In the genomic region with DNA sequence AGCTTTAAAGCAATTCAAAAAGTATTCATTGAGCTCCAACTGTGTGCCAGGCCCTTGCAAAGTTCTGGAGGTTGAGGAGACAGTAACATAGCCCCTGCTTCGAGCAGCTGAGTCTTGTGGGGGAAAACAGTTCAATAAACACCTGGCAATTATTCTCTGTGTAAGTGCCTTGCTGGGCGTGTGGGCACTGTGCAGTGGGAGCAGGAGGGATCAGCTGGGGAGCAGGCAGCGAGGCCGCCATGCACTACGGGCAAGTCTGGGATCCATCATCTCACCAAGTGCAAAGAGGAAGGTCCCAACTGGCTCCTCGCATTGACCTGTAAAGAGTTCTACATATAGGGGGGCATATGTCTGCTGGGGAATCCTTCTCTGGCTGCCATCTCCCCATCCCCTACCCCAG, we compare ENCODE assay signal across 25 cellular contexts.
"Had no signal": no experiment of that assay in that cellular context is flagged by ENCODE, and none has a peak within 500 bp of the region (broad histone marks: within the 10 kb centered on the region; RNA-seq: fewer than 3 reads in every experiment).

No MANE protein-coding gene starts in this region.

- H3K27ac ChIP-seq: epithelial cell of prostate, esophagus squamous epithelium, left ventricle myocardium inferior, thoracic aorta, vagina had no signal

- H3K4me1 Mint-ChIP-seq: activated CD4-positive, alpha-beta T cell treated with anti-CD3 and anti-CD28 coated beads for 36 hours had no signal

- H3K9me3 ChIP-seq: esophagus squamous epithelium, left ventricle myocardium inferior, thoracic aorta, vagina had no signal

- H3K36me3 ChIP-seq: esophagus squamous epithelium, left ventricle myocardium inferior, thoracic aorta, vagina had no signal

- H3K27me3 ChIP-seq: vagina had no signal

- H3K36me3 Mint-ChIP-seq: activated naive CD4-positive, alpha-beta T cell treated with anti-CD3 and anti-CD28 coated beads, Interleukin-2, amount 50 U/mL, for 72 hours had no signal

- H3K9me3 Mint-ChIP-seq: activated naive CD4-positive, alpha-beta T cell treated with anti-CD3 and anti-CD28 coated beads, Interleukin-2, amount 50 U/mL, for 72 hours; activated T-helper 2 cell treated with anti-CD3 and anti-CD28 coated beads, Interferon-gamma antibody, Interleukin-2, Interleukin-4, amounts not matched to agents 10 μg/mL and 5 μg/mL and 100 μg/mL, durations not matched to agents 14 hours and 24 hours and 36 hours; T-helper 2 cell treated with Interferon-gamma antibody and Interleukin-4, amounts not matched to agents 5 μg/mL and 100 μg/mL, for 36 hours had no signal

- H3K27ac Mint-ChIP-seq: activated CD4-positive, alpha-beta T cell treated with anti-CD3 and anti-CD28 coated beads for 36 hours; activated naive CD4-positive, alpha-beta T cell treated with anti-CD3 and anti-CD28 coated beads, Interleukin-2, amount 50 U/mL, for 72 hours; activated T-helper 2 cell treated with anti-CD3 and anti-CD28 coated beads, Interferon-gamma antibody, Interleukin-2, Interleukin-4, amounts not matched to agents 10 μg/mL and 5 μg/mL and 100 μg/mL, durations not matched to agents 14 hours and 24 hours and 36 hours; naive thymus-derived CD4-positive, alpha-beta T cell; T-helper 2 cell treated with Interferon-gamma antibody and Interleukin-4, amounts not matched to agents 5 μg/mL and 100 μg/mL, for 36 hours had no signal

- H3K4me3 ChIP-seq: esophagus squamous epithelium, left ventricle myocardium inferior, thoracic aorta, vagina had no signal

- ATAC-seq: activated CD4-positive, alpha-beta T cell treated with anti-CD3 and anti-CD28 coated beads for 36 hours; activated naive CD4-positive, alpha-beta T cell treated with anti-CD3 and anti-CD28 coated beads, Interleukin-2, amount 50 U/mL, for 72 hours; naive thymus-derived CD4-positive, alpha-beta T cell; right cardiac atrium; stimulated activated naive CD8-positive, alpha-beta T cell treated with anti-CD3 and anti-CD28 coated beads, Interleukin-15, Interleukin-2, amounts not matched to agents 100 U/mL and 50 U/mL, for 24 hours had no signal

- H3K4me3 Mint-ChIP-seq: activated CD4-positive, alpha-beta T cell treated with anti-CD3 and anti-CD28 coated beads for 36 hours; naive thymus-derived CD4-positive, alpha-beta T cell; T-helper 2 cell treated with Interferon-gamma antibody and Interleukin-4, amounts not matched to agents 5 μg/mL and 100 μg/mL, for 36 hours had no signal

- DNase-seq: activated CD4-positive, alpha-beta T cell treated with anti-CD3 and anti-CD28 coated beads for 36 hours; activated CD4-positive, alpha-beta T cell treated with anti-CD3 and anti-CD28 coated beads, Interleukin-2, amount 50 U/mL, for 48 hours; activated CD4-positive, CD25-positive, alpha-beta regulatory T cell; activated naive CD4-positive, alpha-beta T cell; activated T-cell treated with anti-CD3 and anti-CD28 coated beads, Interleukin-2, amount 50 U/mL, for 48 hours; dermis blood vessel endothelial cell; effector CD4-positive, alpha-beta T cell; esophagus squamous epithelium; foreskin melanocyte; hippocampal formation; kidney glomerular epithelial cell; left ventricle myocardium inferior; naive thymus-derived CD4-positive, alpha-beta T cell; occipital lobe; right cardiac atrium; stimulated activated CD4-positive, alpha-beta T cell treated with anti-CD3 and anti-CD28 coated beads, Interleukin-2, amount 100 ng/mL, for 48 hours; stimulated activated naive CD8-positive, alpha-beta T cell treated with anti-CD3 and anti-CD28 coated beads, Interleukin-15, Interleukin-2, amounts not matched to agents 100 U/mL and 50 U/mL, for 24 hours; T-helper 1 cell; trophoblast cell had no signal

- H3K4me1 ChIP-seq: esophagus squamous epithelium, left ventricle myocardium inferior, vagina had no signal
